In the genomic region with DNA sequence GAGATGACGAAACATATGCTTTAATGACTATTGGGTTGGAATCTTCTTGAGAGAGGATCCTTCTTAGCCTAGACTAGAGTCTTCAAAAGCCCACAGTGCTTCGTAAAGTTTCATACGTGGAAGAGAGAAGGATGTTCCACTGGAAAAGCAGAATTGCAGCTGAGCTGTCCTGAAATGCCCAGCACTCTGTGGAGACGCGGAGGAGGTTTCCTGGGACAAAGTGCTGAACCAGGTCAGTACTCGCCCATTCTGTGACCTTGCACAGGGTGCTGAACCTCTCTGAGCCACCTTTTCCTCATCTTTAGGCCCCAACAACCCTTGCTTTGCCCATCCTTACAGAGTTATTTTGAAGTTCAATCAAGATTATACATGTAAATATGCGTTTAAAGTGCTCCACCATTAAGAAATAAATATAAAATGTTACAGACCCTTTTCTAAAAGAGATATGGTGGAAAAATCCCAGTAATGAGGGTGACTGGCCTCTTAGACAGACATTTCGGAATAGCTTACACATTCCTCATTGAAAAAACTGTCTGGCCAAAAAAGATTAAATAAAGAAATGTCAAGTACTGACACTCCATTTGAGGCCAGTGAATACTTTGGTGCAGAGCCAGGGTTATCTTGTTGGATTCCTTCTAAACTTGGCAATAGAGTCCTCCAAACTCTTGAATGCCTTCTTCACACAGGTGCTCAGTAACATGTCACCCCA, we compare ENCODE assay signal across 10 cellular contexts. TPM values are rescaled to one million over a fixed set of nuclear protein-coding genes. Genes with fewer than 3 reads are reported as not detected.
DNase-seq lines count a peak whose midpoint lies in the region; ATAC-seq and TF ChIP-seq lines count a peak whose summit lies in the region.
"Had no signal": no experiment of that assay in that cellular context is flagged by ENCODE, and none has a peak within 500 bp of the region (broad histone marks: within the 10 kb centered on the region; RNA-seq: fewer than 3 reads in every experiment).

No MANE protein-coding gene starts in this region.

- H3K4me1 Mint-ChIP-seq in activated T-cell treated with anti-CD3 and anti-CD28 coated beads, Interleukin-2, amount 50 U/mL, for 72 hours (ENCODE audit: low read depth) = peaks cover 9% of the 10 kb centered on the region

- TF ChIP-seq CTCF in cardiac muscle cell (IDR thresholded peaks at IDR 0.05; ENCODE audit: low read depth, low read length) (no peak), uterus (IDR thresholded peaks at IDR 0.05) (no peak)

- no peak overlapping the region for H3K4me3 ChIP-seq in cardiac muscle cell
- H3K4me3 ChIP-seq in neuron (ENCODE audit: low read length) = no peak overlapping the region
- H3K4me3 ChIP-seq in uterus = no peak overlapping the region

- H3K9me3 ChIP-seq in cardiac muscle cell (ENCODE audit: low read depth) (no peaks in the 10 kb centered on the region), neuron (ENCODE audit: low read length) (no peaks in the 10 kb centered on the region), uterus (no peaks in the 10 kb centered on the region)

- H3K9me3 Mint-ChIP-seq in activated T-cell treated with anti-CD3 and anti-CD28 coated beads, Interleukin-2, amount 50 U/mL, for 72 hours = no peaks in the 10 kb centered on the region
- H3K9me3 Mint-ChIP-seq: T-cell had no signal

- peak in 1 of 2 donors; percentile 59 for DNase-seq in cardiac muscle cell (ENCODE audit: low read depth in 1 of 2, low spot score in 1 of 2)
- no peak for DNase-seq in left ventricle myocardium superior
- DNase-seq in epithelial cell of prostate (ENCODE audit: low read depth, low spot score) = no peak
- DNase-seq in uterus = no peak
- no peak for DNase-seq in activated T-cell treated with anti-CD3 and anti-CD28 coated beads, Interleukin-2, amount 50 U/mL, for 72 hours
- no peak for DNase-seq in GDM1 (lab: John Stamatoyannopoulos, UW)
- DNase-seq: NCI-H748 treated with DMSO at 0.1 percent for 48 hours, T-cell had no signal

- peaks cover 6% of the 10 kb centered on the region for H3K27me3 Mint-ChIP-seq in activated T-cell treated with anti-CD3 and anti-CD28 coated beads, Interleukin-2, amount 50 U/mL, for 72 hours (ENCODE audit: low read depth)
- H3K27me3 Mint-ChIP-seq: T-cell had no signal

- no peak for TF ChIP-seq POLR2A in uterus (IDR thresholded peaks at IDR 0.05)

- H3K27ac ChIP-seq in cardiac muscle cell (peak overlapping the region; percentile 92), epithelial cell of prostate (peak overlapping the region; percentile 16), uterus (peak overlapping the region; percentile 73 to 89)

- ATAC-seq in left ventricle myocardium superior = no peak
- ATAC-seq in GM18909 (IDR thresholded peaks at IDR 0.05; ENCODE audit: poor library complexity, unreplicated experiment) = no peak
- no peak for ATAC-seq in activated T-cell treated with anti-CD3 and anti-CD28 coated beads, Interleukin-2, amount 50 U/mL, for 72 hours (replicated peaks in 1 of 2)
- ATAC-seq: T-cell had no signal

- no peak overlapping the region for H3K4me3 Mint-ChIP-seq in activated T-cell treated with anti-CD3 and anti-CD28 coated beads, Interleukin-2, amount 50 U/mL, for 72 hours
- H3K4me3 Mint-ChIP-seq: T-cell had no signal

- intact Hi-C loops in left ventricle myocardium superior (cut with micrococcal nuclease) (no loop called here), uterus (cut with DNase I; ENCODE audit: low total_unique reads) (no loop called here)

- H3K4me1 ChIP-seq in cardiac muscle cell (ENCODE audit: low read depth) (peaks cover 60% of the 10 kb centered on the region), neuron (ENCODE audit: insufficient read depth, low read length) (peaks cover 34% of the 10 kb centered on the region), uterus (no peaks in the 10 kb centered on the region)

- H3K36me3 ChIP-seq in cardiac muscle cell = no peaks in the 10 kb centered on the region
- no peaks in the 10 kb centered on the region for H3K36me3 ChIP-seq in neuron (ENCODE audit: insufficient read depth, low read length)
- H3K36me3 ChIP-seq in uterus = no peaks in the 10 kb centered on the region

- H3K36me3 Mint-ChIP-seq in activated T-cell treated with anti-CD3 and anti-CD28 coated beads, Interleukin-2, amount 50 U/mL, for 72 hours (ENCODE audit: insufficient read depth in 2 of 2) = peaks cover 0 to 3% of the 10 kb centered on the region in 2 donors
- H3K36me3 Mint-ChIP-seq: T-cell had no signal

- H3K27ac Mint-ChIP-seq in activated T-cell treated with anti-CD3 and anti-CD28 coated beads, Interleukin-2, amount 50 U/mL, for 72 hours = no peak overlapping the region
- H3K27ac Mint-ChIP-seq: T-cell had no signal

- H2AFZ ChIP-seq in neuron (ENCODE audit: low read depth, low read length) = peak overlapping the region; percentile 76

- H3K27me3 ChIP-seq in cardiac muscle cell = no peaks in the 10 kb centered on the region
- H3K27me3 ChIP-seq in neuron (ENCODE audit: insufficient read depth, low read length) = no peaks in the 10 kb centered on the region
- no peaks in the 10 kb centered on the region for H3K27me3 ChIP-seq in uterus

RNA-seq across cellular contexts. Expression of a gene that starts 4.2 kb away (rescaled TPM):
- total RNA-seq in cardiac muscle cell = 200 and 255 TPM in 2 replicates
- polyA plus RNA-seq in cardiac muscle cell = 236 and 249 TPM in 2 replicates
- 27.4 TPM for total RNA-seq in left ventricle myocardium superior
- total RNA-seq in uterus = 10 to 100 TPM; 33.9 to 55.4 (median 49.0) TPM
- total RNA-seq in activated T-cell treated with anti-CD3 and anti-CD28 coated beads, Interleukin-2, amount 50 U/mL, for 72 hours = 10 to 100 TPM; 27.9 to 28.1 TPM

Comparison
In these comparisons a context has a peak if more than half of its experiments do, and no peak if none do; other contexts are left out.
1. H3K27ac ChIP-seq: peak in every context shown above with its lines; median percentile 92 in cardiac muscle cell; 81 in uterus; 16 in epithelial cell of prostate.